ENCODE assay signal across 1 cellular context in the genomic region with DNA sequence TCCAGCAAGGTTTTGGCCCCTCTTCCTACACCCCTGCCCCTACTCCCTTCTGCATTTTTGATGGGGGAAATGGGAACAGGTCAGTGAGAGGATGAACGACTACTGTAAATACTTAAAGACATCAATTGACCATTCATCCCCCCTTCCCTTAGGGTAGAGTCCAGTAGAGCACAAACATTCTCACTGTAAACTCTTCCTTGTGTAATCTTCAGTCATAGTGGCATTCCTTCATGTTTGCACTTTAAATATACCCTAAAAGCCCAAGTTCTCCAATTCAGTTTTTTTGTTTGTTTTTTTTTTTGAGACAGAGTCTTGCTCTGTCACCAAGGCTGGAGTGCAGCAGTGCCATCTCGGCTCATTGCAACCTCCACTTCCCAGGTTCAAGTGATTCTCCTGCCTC.
TF ChIP-seq lines count a peak whose summit lies in the region.

No MANE protein-coding gene starts in this region.

TF ChIP-seq in HepG2, 621 proteins besides CTCF, POLR2A, EP300 and RAD21 (continued from another document and continues in another):
- TF ChIP-seq, protein P1, sequence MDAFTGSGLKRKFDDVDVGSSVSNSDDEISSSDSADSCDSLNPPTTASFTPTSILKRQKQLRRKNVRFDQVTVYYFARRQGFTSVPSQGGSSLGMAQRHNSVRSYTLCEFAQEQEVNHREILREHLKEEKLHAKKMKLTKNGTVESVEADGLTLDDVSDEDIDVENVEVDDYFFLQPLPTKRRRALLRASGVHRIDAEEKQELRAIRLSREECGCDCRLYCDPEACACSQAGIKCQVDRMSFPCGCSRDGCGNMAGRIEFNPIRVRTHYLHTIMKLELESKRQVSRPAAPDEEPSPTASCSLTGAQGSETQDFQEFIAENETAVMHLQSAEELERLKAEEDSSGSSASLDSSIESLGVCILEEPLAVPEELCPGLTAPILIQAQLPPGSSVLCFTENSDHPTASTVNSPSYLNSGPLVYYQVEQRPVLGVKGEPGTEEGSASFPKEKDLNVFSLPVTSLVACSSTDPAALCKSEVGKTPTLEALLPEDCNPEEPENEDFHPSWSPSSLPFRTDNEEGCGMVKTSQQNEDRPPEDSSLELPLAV (CRISPR knock-in tag; conservative IDR thresholded peaks at IDR 0.05; ENCODE audit: low read depth) = no peak
- TF ChIP-seq KLF12 (CRISPR knock-in tag; IDR thresholded peaks at IDR 0.05; ENCODE audit: borderline replicate concordance) = no peak
- TF ChIP-seq, protein P2, sequence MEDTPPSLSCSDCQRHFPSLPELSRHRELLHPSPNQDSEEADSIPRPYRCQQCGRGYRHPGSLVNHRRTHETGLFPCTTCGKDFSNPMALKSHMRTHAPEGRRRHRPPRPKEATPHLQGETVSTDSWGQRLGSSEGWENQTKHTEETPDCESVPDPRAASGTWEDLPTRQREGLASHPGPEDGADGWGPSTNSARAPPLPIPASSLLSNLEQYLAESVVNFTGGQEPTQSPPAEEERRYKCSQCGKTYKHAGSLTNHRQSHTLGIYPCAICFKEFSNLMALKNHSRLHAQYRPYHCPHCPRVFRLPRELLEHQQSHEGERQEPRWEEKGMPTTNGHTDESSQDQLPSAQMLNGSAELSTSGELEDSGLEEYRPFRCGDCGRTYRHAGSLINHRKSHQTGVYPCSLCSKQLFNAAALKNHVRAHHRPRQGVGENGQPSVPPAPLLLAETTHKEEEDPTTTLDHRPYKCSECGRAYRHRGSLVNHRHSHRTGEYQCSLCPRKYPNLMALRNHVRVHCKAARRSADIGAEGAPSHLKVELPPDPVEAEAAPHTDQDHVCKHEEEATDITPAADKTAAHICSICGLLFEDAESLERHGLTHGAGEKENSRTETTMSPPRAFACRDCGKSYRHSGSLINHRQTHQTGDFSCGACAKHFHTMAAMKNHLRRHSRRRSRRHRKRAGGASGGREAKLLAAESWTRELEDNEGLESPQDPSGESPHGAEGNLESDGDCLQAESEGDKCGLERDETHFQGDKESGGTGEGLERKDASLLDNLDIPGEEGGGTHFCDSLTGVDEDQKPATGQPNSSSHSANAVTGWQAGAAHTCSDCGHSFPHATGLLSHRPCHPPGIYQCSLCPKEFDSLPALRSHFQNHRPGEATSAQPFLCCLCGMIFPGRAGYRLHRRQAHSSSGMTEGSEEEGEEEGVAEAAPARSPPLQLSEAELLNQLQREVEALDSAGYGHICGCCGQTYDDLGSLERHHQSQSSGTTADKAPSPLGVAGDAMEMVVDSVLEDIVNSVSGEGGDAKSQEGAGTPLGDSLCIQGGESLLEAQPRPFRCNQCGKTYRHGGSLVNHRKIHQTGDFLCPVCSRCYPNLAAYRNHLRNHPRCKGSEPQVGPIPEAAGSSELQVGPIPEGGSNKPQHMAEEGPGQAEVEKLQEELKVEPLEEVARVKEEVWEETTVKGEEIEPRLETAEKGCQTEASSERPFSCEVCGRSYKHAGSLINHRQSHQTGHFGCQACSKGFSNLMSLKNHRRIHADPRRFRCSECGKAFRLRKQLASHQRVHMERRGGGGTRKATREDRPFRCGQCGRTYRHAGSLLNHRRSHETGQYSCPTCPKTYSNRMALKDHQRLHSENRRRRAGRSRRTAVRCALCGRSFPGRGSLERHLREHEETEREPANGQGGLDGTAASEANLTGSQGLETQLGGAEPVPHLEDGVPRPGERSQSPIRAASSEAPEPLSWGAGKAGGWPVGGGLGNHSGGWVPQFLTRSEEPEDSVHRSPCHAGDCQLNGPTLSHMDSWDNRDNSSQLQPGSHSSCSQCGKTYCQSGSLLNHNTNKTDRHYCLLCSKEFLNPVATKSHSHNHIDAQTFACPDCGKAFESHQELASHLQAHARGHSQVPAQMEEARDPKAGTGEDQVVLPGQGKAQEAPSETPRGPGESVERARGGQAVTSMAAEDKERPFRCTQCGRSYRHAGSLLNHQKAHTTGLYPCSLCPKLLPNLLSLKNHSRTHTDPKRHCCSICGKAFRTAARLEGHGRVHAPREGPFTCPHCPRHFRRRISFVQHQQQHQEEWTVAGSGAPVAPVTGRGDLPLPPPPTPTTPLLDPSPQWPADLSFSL (CRISPR knock-in tag; IDR thresholded peaks at IDR 0.05) = no peak
- TF ChIP-seq EED (CRISPR knock-in tag; IDR thresholded peaks at IDR 0.05) = no peak
- TF ChIP-seq, protein P3, sequence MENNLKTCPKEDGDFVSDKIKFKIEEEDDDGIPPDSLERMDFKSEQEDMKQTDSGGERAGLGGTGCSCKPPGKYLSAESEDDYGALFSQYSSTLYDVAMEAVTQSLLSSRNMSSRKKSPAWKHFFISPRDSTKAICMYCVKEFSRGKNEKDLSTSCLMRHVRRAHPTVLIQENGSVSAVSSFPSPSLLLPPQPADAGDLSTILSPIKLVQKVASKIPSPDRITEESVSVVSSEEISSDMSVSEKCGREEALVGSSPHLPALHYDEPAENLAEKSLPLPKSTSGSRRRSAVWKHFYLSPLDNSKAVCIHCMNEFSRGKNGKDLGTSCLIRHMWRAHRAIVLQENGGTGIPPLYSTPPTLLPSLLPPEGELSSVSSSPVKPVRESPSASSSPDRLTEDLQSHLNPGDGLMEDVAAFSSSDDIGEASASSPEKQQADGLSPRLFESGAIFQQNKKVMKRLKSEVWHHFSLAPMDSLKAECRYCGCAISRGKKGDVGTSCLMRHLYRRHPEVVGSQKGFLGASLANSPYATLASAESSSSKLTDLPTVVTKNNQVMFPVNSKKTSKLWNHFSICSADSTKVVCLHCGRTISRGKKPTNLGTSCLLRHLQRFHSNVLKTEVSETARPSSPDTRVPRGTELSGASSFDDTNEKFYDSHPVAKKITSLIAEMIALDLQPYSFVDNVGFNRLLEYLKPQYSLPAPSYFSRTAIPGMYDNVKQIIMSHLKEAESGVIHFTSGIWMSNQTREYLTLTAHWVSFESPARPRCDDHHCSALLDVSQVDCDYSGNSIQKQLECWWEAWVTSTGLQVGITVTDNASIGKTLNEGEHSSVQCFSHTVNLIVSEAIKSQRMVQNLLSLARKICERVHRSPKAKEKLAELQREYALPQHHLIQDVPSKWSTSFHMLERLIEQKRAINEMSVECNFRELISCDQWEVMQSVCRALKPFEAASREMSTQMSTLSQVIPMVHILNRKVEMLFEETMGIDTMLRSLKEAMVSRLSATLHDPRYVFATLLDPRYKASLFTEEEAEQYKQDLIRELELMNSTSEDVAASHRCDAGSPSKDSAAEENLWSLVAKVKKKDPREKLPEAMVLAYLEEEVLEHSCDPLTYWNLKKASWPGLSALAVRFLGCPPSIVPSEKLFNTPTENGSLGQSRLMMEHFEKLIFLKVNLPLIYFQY (CRISPR knock-in tag; IDR thresholded peaks at IDR 0.05; ENCODE audit: borderline replicate concordance) = no peak
- TF ChIP-seq, protein P4, sequence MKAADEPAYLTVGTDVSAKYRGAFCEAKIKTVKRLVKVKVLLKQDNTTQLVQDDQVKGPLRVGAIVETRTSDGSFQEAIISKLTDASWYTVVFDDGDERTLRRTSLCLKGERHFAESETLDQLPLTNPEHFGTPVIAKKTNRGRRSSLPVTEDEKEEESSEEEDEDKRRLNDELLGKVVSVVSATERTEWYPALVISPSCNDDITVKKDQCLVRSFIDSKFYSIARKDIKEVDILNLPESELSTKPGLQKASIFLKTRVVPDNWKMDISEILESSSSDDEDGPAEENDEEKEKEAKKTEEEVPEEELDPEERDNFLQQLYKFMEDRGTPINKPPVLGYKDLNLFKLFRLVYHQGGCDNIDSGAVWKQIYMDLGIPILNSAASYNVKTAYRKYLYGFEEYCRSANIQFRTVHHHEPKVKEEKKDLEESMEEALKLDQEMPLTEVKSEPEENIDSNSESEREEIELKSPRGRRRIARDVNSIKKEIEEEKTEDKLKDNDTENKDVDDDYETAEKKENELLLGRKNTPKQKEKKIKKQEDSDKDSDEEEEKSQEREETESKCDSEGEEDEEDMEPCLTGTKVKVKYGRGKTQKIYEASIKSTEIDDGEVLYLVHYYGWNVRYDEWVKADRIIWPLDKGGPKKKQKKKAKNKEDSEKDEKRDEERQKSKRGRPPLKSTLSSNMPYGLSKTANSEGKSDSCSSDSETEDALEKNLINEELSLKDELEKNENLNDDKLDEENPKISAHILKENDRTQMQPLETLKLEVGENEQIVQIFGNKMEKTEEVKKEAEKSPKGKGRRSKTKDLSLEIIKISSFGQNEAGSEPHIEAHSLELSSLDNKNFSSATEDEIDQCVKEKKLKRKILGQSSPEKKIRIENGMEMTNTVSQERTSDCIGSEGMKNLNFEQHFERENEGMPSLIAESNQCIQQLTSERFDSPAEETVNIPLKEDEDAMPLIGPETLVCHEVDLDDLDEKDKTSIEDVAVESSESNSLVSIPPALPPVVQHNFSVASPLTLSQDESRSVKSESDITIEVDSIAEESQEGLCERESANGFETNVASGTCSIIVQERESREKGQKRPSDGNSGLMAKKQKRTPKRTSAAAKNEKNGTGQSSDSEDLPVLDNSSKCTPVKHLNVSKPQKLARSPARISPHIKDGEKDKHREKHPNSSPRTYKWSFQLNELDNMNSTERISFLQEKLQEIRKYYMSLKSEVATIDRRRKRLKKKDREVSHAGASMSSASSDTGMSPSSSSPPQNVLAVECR (CRISPR knock-in tag; IDR thresholded peaks at IDR 0.05; ENCODE audit: borderline replicate concordance) = no peak
- TF ChIP-seq NBN (conservative IDR thresholded peaks at IDR 0.05) = no peak
- TF ChIP-seq HOXA5 (CRISPR knock-in tag; IDR thresholded peaks at IDR 0.05) = no peak
- TF ChIP-seq ZNF335 (CRISPR knock-in tag; IDR thresholded peaks at IDR 0.05) = no peak
- TF ChIP-seq, protein P5, sequence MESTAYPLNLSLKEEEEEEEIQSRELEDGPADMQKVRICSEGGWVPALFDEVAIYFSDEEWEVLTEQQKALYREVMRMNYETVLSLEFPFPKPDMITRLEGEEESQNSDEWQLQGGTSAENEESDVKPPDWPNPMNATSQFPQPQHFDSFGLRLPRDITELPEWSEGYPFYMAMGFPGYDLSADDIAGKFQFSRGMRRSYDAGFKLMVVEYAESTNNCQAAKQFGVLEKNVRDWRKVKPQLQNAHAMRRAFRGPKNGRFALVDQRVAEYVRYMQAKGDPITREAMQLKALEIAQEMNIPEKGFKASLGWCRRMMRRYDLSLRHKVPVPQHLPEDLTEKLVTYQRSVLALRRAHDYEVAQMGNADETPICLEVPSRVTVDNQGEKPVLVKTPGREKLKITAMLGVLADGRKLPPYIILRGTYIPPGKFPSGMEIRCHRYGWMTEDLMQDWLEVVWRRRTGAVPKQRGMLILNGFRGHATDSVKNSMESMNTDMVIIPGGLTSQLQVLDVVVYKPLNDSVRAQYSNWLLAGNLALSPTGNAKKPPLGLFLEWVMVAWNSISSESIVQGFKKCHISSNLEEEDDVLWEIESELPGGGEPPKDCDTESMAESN (CRISPR knock-in tag; conservative IDR thresholded peaks at IDR 0.05) = no peak
- TF ChIP-seq ZNF329 (CRISPR knock-in tag; IDR thresholded peaks at IDR 0.05; ENCODE audit: low read depth) = no peak
- TF ChIP-seq RAD51 (IDR thresholded peaks at IDR 0.05; ENCODE audit: borderline replicate concordance) = no peak
- no peak for TF ChIP-seq NR2F6 (IDR thresholded peaks at IDR 0.05)
- 0 out of 2 replicates have a peak, but pooled peaks have one; percentile 7 for TF ChIP-seq NR2F6 (CRISPR knock-in tag; IDR thresholded peaks at IDR 0.05)
- peak; percentile 26; the same call in 1 of the 2 replicates for TF ChIP-seq HNF4G (IDR thresholded peaks at IDR 0.05; ENCODE audit: borderline replicate concordance, low read depth, low read length)
- TF ChIP-seq HNF4G (CRISPR knock-in tag; IDR thresholded peaks at IDR 0.05; ENCODE audit: borderline replicate concordance, low read depth) = no peak
- TF ChIP-seq, protein P6, sequence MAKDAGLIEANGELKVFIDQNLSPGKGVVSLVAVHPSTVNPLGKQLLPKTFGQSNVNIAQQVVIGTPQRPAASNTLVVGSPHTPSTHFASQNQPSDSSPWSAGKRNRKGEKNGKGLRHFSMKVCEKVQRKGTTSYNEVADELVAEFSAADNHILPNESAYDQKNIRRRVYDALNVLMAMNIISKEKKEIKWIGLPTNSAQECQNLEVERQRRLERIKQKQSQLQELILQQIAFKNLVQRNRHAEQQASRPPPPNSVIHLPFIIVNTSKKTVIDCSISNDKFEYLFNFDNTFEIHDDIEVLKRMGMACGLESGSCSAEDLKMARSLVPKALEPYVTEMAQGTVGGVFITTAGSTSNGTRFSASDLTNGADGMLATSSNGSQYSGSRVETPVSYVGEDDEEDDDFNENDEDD (CRISPR knock-in tag; IDR thresholded peaks at IDR 0.05; ENCODE audit: borderline replicate concordance) = no peak
- no peak for TF ChIP-seq ZNF761 (CRISPR knock-in tag; conservative IDR thresholded peaks at IDR 0.05)
- TF ChIP-seq DNMT3B (CRISPR knock-in tag; conservative IDR thresholded peaks at IDR 0.05) = no peak
- TF ChIP-seq, protein P7, sequence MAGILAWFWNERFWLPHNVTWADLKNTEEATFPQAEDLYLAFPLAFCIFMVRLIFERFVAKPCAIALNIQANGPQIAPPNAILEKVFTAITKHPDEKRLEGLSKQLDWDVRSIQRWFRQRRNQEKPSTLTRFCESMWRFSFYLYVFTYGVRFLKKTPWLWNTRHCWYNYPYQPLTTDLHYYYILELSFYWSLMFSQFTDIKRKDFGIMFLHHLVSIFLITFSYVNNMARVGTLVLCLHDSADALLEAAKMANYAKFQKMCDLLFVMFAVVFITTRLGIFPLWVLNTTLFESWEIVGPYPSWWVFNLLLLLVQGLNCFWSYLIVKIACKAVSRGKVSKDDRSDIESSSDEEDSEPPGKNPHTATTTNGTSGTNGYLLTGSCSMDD (CRISPR knock-in tag; IDR thresholded peaks at IDR 0.05) = no peak
- TF ChIP-seq HNRNPH1 (optimal IDR thresholded peaks at IDR 0.05; ENCODE audit: low read depth, low read length) = no peak
- TF ChIP-seq, protein P8, sequence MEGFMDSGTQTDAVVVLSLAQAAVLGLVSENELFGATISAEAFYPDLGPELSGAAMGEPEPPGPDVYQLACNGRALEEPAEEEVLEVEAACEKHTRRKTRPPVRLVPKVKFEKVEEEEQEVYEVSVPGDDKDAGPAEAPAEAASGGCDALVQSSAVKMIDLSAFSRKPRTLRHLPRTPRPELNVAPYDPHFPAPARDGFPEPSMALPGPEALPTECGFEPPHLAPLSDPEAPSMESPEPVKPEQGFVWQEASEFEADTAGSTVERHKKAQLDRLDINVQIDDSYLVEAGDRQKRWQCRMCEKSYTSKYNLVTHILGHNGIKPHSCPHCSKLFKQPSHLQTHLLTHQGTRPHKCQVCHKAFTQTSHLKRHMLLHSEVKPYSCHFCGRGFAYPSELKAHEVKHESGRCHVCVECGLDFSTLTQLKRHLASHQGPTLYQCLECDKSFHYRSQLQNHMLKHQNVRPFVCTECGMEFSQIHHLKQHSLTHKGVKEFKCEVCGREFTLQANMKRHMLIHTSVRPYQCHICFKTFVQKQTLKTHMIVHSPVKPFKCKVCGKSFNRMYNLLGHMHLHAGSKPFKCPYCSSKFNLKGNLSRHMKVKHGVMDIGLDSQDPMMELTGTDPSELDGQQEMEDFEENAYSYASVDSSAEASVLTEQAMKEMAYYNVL (CRISPR knock-in tag; IDR thresholded peaks at IDR 0.05; ENCODE audit: borderline replicate concordance) = peak; percentile 51; the same call in 1 of the 2 replicates
- TF ChIP-seq RARG (CRISPR knock-in tag; IDR thresholded peaks at IDR 0.05; ENCODE audit: low read depth) = no peak
- TF ChIP-seq ZNF101 (CRISPR knock-in tag; IDR thresholded peaks at IDR 0.05; ENCODE audit: borderline replicate concordance, low read depth) = no peak
